In genomic region chr14:60332046-60332399, GRCh38 we compare ENCODE assay signal across 9 cellular contexts.
DNase-seq lines count a peak whose midpoint lies in the region; ATAC-seq and TF ChIP-seq lines count a peak whose summit lies in the region.
"Had no signal": no experiment of that assay in that cellular context is flagged by ENCODE, and none has a peak within 500 bp of the region (broad histone marks: within the 10 kb centered on the region; RNA-seq: fewer than 3 reads in every experiment).

No MANE protein-coding gene starts in this region.

- peak overlapping the region; percentile 94 for H3K27ac Mint-ChIP-seq in activated CD4-positive, alpha-beta T cell treated with anti-CD3 and anti-CD28 coated beads, Interleukin-2, amount 10 ng/mL, durations not matched to agents 7 days and 5 days
- peak overlapping the region; percentile 92 for H3K27ac Mint-ChIP-seq in activated B cell treated with CpG ODN at 0.5 μM for 24 hours

- peak overlapping the region in 1 of 5 donors; percentile 75 for H3K27ac ChIP-seq in stomach

- POLR2A ChIA-PET in activated CD4-positive, alpha-beta T cell treated with anti-CD3 and anti-CD28 coated beads, Interleukin-2, amount 10 ng/mL, durations not matched to agents 7 days and 5 days (lab: Charles Lee), result no interaction called here
- POLR2A ChIA-PET in activated B cell treated with CpG ODN at 0.5 μM for 24 hours (lab: Charles Lee), result interaction anchor here (0.6 to 2.6 kb wide), 3 partner anchors 66 to 120 kb away, joined by 3 to 27 read pairs (median 4); partner anchors contain the start of gene PPM1A

- no peaks in the 10 kb centered on the region for H3K9me3 ChIP-seq in stomach
- H3K9me3 ChIP-seq: right atrium auricular region had no signal

- no peaks in the 10 kb centered on the region for H3K36me3 ChIP-seq in stomach
- H3K36me3 ChIP-seq: right atrium auricular region had no signal

- TF ChIP-seq CTCF in activated B cell treated with CpG ODN at 0.5 μM for 24 hours (IDR thresholded peaks at IDR 0.05), result no peak
- TF ChIP-seq CTCF in stomach (IDR thresholded peaks at IDR 0.05), result no peak

- no peak for TF ChIP-seq POLR2A in stomach (IDR thresholded peaks at IDR 0.05)

- peaks cover 0 to 26% (median 9%) of the 10 kb centered on the region in 3 donors for H3K27me3 ChIP-seq in stomach
- H3K27me3 ChIP-seq: right atrium auricular region had no signal

- no peak for DNase-seq in activated CD4-positive, alpha-beta T cell treated with anti-CD3 and anti-CD28 coated beads, Interleukin-2, amount 10 ng/mL, durations not matched to agents 7 days and 5 days
- DNase-seq in activated CD4-positive, alpha-beta T cell treated with anti-CD3 and anti-CD28 coated beads for 48 hours, result no peak
- DNase-seq in activated B cell treated with CpG ODN at 0.5 μM for 24 hours (no peak), stomach (no peak), HCEC 1CT (no peak), pons (ENCODE audit: low spot score) (no peak)

- no peak for TF ChIP-seq EP300 in stomach (IDR thresholded peaks at IDR 0.05)

- peak overlapping the region; percentile 76 for H3K4me3 Mint-ChIP-seq in activated CD4-positive, alpha-beta T cell treated with anti-CD3 and anti-CD28 coated beads, Interleukin-2, amount 10 ng/mL, durations not matched to agents 7 days and 5 days
- H3K4me3 Mint-ChIP-seq in activated B cell treated with CpG ODN at 0.5 μM for 24 hours, result peak overlapping the region; percentile 96

- peaks cover 38% of the 10 kb centered on the region for H3K27me3 Mint-ChIP-seq in activated CD4-positive, alpha-beta T cell treated with anti-CD3 and anti-CD28 coated beads, Interleukin-2, amount 10 ng/mL, durations not matched to agents 7 days and 5 days
- H3K27me3 Mint-ChIP-seq in activated B cell treated with CpG ODN at 0.5 μM for 24 hours, result peaks cover 22% of the 10 kb centered on the region

- ATAC-seq in activated B cell treated with CpG ODN at 0.5 μM for 24 hours (ENCODE audit: low read depth) (no peak), GM21529 (IDR thresholded peaks at IDR 0.05; ENCODE audit: unreplicated experiment) (no peak)

- H3K9me3 Mint-ChIP-seq in activated CD4-positive, alpha-beta T cell treated with anti-CD3 and anti-CD28 coated beads, Interleukin-2, amount 10 ng/mL, durations not matched to agents 7 days and 5 days, result no peaks in the 10 kb centered on the region
- no peaks in the 10 kb centered on the region for H3K9me3 Mint-ChIP-seq in activated B cell treated with CpG ODN at 0.5 μM for 24 hours

- peaks cover 40% of the 10 kb centered on the region for H3K4me1 Mint-ChIP-seq in activated CD4-positive, alpha-beta T cell treated with anti-CD3 and anti-CD28 coated beads, Interleukin-2, amount 10 ng/mL, durations not matched to agents 7 days and 5 days
- peaks cover 22% of the 10 kb centered on the region for H3K4me1 Mint-ChIP-seq in activated B cell treated with CpG ODN at 0.5 μM for 24 hours

- 36 to 53% (median 46%) methylated on average over 2 of the region's 2 CpGs for WGBS in stomach, 5 donors

- CTCF ChIA-PET in activated CD4-positive, alpha-beta T cell treated with anti-CD3 and anti-CD28 coated beads, Interleukin-2, amount 10 ng/mL, durations not matched to agents 7 days and 5 days (lab: Charles Lee), result interaction anchor here (0.7 to 1.9 kb wide), 15 partner anchors 10 to 120 kb away, joined by 3 to 11 read pairs (median 4); partner anchors contain the start of gene PPM1A
- CTCF ChIA-PET in activated B cell treated with CpG ODN at 0.5 μM for 24 hours (lab: Charles Lee), result interaction anchor here (0.7 to 3.1 kb wide), 23 partner anchors 8 to 1506 kb away, joined by 3 to 21 read pairs (median 5); partner anchors contain the start of genes DHRS7 and PPM1A

- H3K36me3 Mint-ChIP-seq in activated CD4-positive, alpha-beta T cell treated with anti-CD3 and anti-CD28 coated beads, Interleukin-2, amount 10 ng/mL, durations not matched to agents 7 days and 5 days (ENCODE audit: low read depth), result no peaks in the 10 kb centered on the region
- peaks cover 6% of the 10 kb centered on the region for H3K36me3 Mint-ChIP-seq in activated B cell treated with CpG ODN at 0.5 μM for 24 hours (ENCODE audit: low read depth)

- H3K4me1 ChIP-seq in stomach, result peaks cover 0 to 27% (median 19%) of the 10 kb centered on the region in 4 donors

- intact Hi-C loops in activated B cell treated with CpG ODN at 0.5 μM for 24 hours (cut with micrococcal nuclease), result loop anchor here (5.0 to 10.0 kb wide), 7 partner anchors 135 to 920 kb away; partner anchors contain the start of genes JKAMP and L3HYPDH
- intact Hi-C loops in stomach (cut with DNase I; ENCODE audit: low total_unique reads), result no loop called here

- H3K4me3 ChIP-seq in iPS-11a (ENCODE audit: low read depth, low read length) (peak overlapping the region; percentile 45), stomach (peak overlapping the region; percentile 39 to 49 (median 46))
